16 cellular contexts compared by ENCODE assay signal in the genomic region with DNA sequence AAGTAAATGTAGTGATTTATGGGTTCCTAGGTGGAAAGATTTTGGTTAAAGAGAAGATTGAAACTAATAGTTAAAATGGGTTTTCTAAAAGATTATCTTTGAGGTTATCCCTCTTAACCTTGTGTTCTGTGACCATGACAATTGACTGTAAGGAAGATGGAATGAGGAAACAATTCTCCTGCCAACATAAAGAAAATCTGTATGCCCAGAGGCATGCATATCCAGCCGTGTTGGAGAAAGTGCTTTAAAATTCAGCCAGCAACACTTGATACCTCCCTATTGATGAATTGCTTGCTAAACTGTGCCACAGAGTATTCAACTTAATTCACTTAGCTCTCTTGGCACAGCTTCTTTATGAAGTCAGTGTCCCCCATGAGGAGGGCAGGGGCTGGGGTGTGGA.
DNase-seq lines count a peak whose midpoint lies in the region; ATAC-seq, FAIRE-seq and TF ChIP-seq lines count a peak whose summit lies in the region.
"Had no signal": no experiment of that assay in that cellular context is flagged by ENCODE, and none has a peak within 500 bp of the region (broad histone marks: within the 10 kb centered on the region; RNA-seq: fewer than 3 reads in every experiment).

No MANE protein-coding gene starts in this region.

- BruUV-seq in IMR-90 (replicated peaks; lab: Mats Ljungman, UMichigan): no TSS peak

- no peak overlapping the region for H3K23ac ChIP-seq in IMR-90 (ENCODE audit: low read depth, low read length)

- H3K27me3 ChIP-seq in IMR-90 (ENCODE audit: control insufficient read depth, insufficient read depth, low read length): no peaks in the 10 kb centered on the region
- no peaks in the 10 kb centered on the region for H3K27me3 ChIP-seq in bronchial epithelial cell (ENCODE audit: control insufficient read depth, insufficient read depth, low read length)
- H3K27me3 ChIP-seq in foreskin keratinocyte: no peaks in the 10 kb centered on the region
- H3K27me3 ChIP-seq: SJSA1 had no signal

- H3K56ac ChIP-seq in IMR-90 (ENCODE audit: extremely low read depth, insufficient read depth, low read length): no peak overlapping the region

- TF ChIP-seq CTCF in IMR-90 (conservative IDR thresholded peaks at IDR 0.05; ENCODE audit: low read depth, low read length) (no peak), bronchial epithelial cell (IDR thresholded peaks at IDR 0.05; ENCODE audit: insufficient read depth, low read length, severe bottlenecking) (no peak), foreskin keratinocyte (conservative IDR thresholded peaks at IDR 0.05) (no peak)

- H3K36me3 ChIP-seq in IMR-90 (ENCODE audit: control insufficient read depth, insufficient read depth, low read length) (no peaks in the 10 kb centered on the region), bronchial epithelial cell (ENCODE audit: control insufficient read depth, insufficient read depth, low read length) (no peaks in the 10 kb centered on the region)
- H3K36me3 ChIP-seq: SJSA1 had no signal

- no peaks in the 10 kb centered on the region for H3K9me3 ChIP-seq in IMR-90 (ENCODE audit: control insufficient read depth, insufficient read depth, low read length)
- H3K9me3 ChIP-seq: SJSA1 had no signal

- in situ Hi-C loops in IMR-90 (cut with MboI; ENCODE audit: low sequenced_read_pairs): no loop called here

- H3K4me3 ChIP-seq in IMR-90 (ENCODE audit: insufficient read depth, low read depth, low read length) (no peak overlapping the region), bronchial epithelial cell (ENCODE audit: low read depth, low read length) (no peak overlapping the region)
- H3K4me3 ChIP-seq: SJSA1 had no signal

- H2BK15ac ChIP-seq in IMR-90 (ENCODE audit: low read depth, low read length): no peak overlapping the region

- H3K4me1 ChIP-seq in IMR-90 (ENCODE audit: control insufficient read depth, insufficient read depth, low read length) (no peaks in the 10 kb centered on the region), foreskin keratinocyte (peaks cover 15% of the 10 kb centered on the region)
- H3K4me1 ChIP-seq: SJSA1 had no signal

- CTCF ChIA-PET in IMR-90 (lab: Yijun Ruan, JAX): interaction anchor here (0.6 kb wide), 1 partner anchor 109 kb away, joined by 5 read pairs; no protein-coding TSS in a partner anchor

- no peak overlapping the region for H2AFZ ChIP-seq in IMR-90 (replicated peaks; ENCODE audit: low read length, poor library complexity)

- no peak for FAIRE-seq in bronchial epithelial cell (lab: Jason Lieb, UNC)
- FAIRE-seq: D721Med had no signal

- H2BK20ac ChIP-seq in IMR-90 (ENCODE audit: low read depth, low read length): no peak overlapping the region

- no peak overlapping the region for H2AK5ac ChIP-seq in IMR-90 (ENCODE audit: low read depth, low read length)

- WGBS in IMR-90 (ENCODE audit: extremely low coverage in 2 of 2, insufficient read length in 1 of 2), 2 experiments: no CpG with 5 or more reads among the region's 1 CpG

- H3K27ac ChIP-seq in IMR-90 (ENCODE audit: insufficient read depth, low read length): no peak overlapping the region
- H3K27ac ChIP-seq in foreskin keratinocyte: no peak overlapping the region
- H3K27ac ChIP-seq: SJSA1 had no signal

- no peak overlapping the region for H4K5ac ChIP-seq in IMR-90 (ENCODE audit: low read depth, low read length)

- no peak for TF ChIP-seq POLR2A in IMR-90 (IDR thresholded peaks at IDR 0.05; ENCODE audit: low read depth, low read length)

- intact Hi-C loops in IMR-90 (cut with micrococcal nuclease): no loop called here
- intact Hi-C loops in posterior vena cava (cut with DNase I): no loop called here

- H4K91ac ChIP-seq in IMR-90 (ENCODE audit: insufficient read depth, low read depth, low read length): no peak overlapping the region

- no peak overlapping the region for H3K9ac ChIP-seq in IMR-90 (ENCODE audit: low read depth, low read length)

- no peak overlapping the region for H2BK5ac ChIP-seq in IMR-90 (ENCODE audit: low read depth, low read length, poor library complexity, severe bottlenecking)

- H3K18ac ChIP-seq in IMR-90 (ENCODE audit: low read depth, low read length): no peak overlapping the region

- H3K4me2 ChIP-seq in IMR-90 (ENCODE audit: low read depth, low read length): no peak overlapping the region

- 0 out of 2 replicates have a peak, but pooled peaks cover 2% of the 10 kb centered on the region for H4K20me1 ChIP-seq in IMR-90 (ENCODE audit: insufficient read depth, low read length)

- H4K8ac ChIP-seq in IMR-90 (ENCODE audit: low read depth in 2 of 2, low read length in 2 of 2): no peak overlapping the region

- TF ChIP-seq RAD21 in IMR-90 (IDR thresholded peaks at IDR 0.05; ENCODE audit: low read length): no peak

- H3K14ac ChIP-seq in IMR-90 (replicated peaks; ENCODE audit: low read depth, low read length): no peak overlapping the region

- H2AK9ac ChIP-seq in IMR-90 (replicated peaks; ENCODE audit: low read depth, low read length, poor library complexity): no peak overlapping the region

- no peak overlapping the region for H2BK120ac ChIP-seq in IMR-90 (ENCODE audit: low read depth, low read length)

- POLR2A ChIA-PET in IMR-90 (lab: Charles Lee; ENCODE audit: unreplicated experiment): no interaction called here

- no peaks in the 10 kb centered on the region for H3K79me1 ChIP-seq in IMR-90 (ENCODE audit: low read depth in 1 of 2, low read length in 2 of 2)

- no peak overlapping the region for H3K4ac ChIP-seq in IMR-90 (ENCODE audit: low read depth, low read length)

- no peaks in the 10 kb centered on the region; the same call in 1 of the 2 replicates for H3K9me1 ChIP-seq in IMR-90 (ENCODE audit: insufficient read depth, low read length)

- dilution Hi-C loops in IMR-90 (cut with HindIII; ENCODE audit: low sequenced_read_pairs, unreplicated experiment): no loop called here

- ATAC-seq in IMR-90 (ENCODE audit: low read depth) (no peak), foreskin keratinocyte (peak; percentile 24), left lobe of liver (no peak), GM18907 (IDR thresholded peaks at IDR 0.05; ENCODE audit: unreplicated experiment) (no peak)

- DNase-seq in EH (ENCODE audit: low read depth): peak; percentile 40
- DNase-seq in IMR-90: peak; percentile 4
- peak; percentile 42 for DNase-seq in bronchial epithelial cell (ENCODE audit: low read depth)
- DNase-seq in foreskin keratinocyte: peak in 1 of 2 donors; percentile 40
- DNase-seq in left lobe of liver (ENCODE audit: low spot score): no peak
- no peak for DNase-seq in posterior vena cava (ENCODE audit: low spot score)
- no peak for DNase-seq in iPS-NIHi7 (ENCODE audit: extremely low spot score)
- DNase-seq: CD4-positive, CD25-positive, alpha-beta regulatory T cell; DMS79 treated with DMSO at 0.1 percent for 48 hours; GF-D8; H9; NCI-H510A; NCI-H82 had no signal

TF ChIP-seq in IMR-90, 13 proteins besides CTCF, POLR2A, EP300 and RAD21:
- TF ChIP-seq, protein P1, sequence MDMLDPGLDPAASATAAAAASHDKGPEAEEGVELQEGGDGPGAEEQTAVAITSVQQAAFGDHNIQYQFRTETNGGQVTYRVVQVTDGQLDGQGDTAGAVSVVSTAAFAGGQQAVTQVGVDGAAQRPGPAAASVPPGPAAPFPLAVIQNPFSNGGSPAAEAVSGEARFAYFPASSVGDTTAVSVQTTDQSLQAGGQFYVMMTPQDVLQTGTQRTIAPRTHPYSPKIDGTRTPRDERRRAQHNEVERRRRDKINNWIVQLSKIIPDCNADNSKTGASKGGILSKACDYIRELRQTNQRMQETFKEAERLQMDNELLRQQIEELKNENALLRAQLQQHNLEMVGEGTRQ (IDR thresholded peaks at IDR 0.05; ENCODE audit: low read depth, low read length): no peak
- no peak for TF ChIP-seq SMC3 (IDR thresholded peaks at IDR 0.05; ENCODE audit: low read depth, low read length)
- TF ChIP-seq MXI1 (IDR thresholded peaks at IDR 0.05; ENCODE audit: borderline replicate concordance, low read depth, low read length): no peak
- TF ChIP-seq MAZ (IDR thresholded peaks at IDR 0.05; ENCODE audit: borderline replicate concordance, low read depth, low read length): no peak
- no peak for TF ChIP-seq FOS (IDR thresholded peaks at IDR 0.05; ENCODE audit: low read depth, low read length)
- no peak for TF ChIP-seq RCOR1 (IDR thresholded peaks at IDR 0.05; ENCODE audit: insufficient replicate concordance, low read length)
- no peak for TF ChIP-seq BHLHE40 (IDR thresholded peaks at IDR 0.05; ENCODE audit: low read depth, low read length)
- TF ChIP-seq, protein P2, sequence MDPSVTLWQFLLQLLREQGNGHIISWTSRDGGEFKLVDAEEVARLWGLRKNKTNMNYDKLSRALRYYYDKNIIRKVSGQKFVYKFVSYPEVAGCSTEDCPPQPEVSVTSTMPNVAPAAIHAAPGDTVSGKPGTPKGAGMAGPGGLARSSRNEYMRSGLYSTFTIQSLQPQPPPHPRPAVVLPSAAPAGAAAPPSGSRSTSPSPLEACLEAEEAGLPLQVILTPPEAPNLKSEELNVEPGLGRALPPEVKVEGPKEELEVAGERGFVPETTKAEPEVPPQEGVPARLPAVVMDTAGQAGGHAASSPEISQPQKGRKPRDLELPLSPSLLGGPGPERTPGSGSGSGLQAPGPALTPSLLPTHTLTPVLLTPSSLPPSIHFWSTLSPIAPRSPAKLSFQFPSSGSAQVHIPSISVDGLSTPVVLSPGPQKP (IDR thresholded peaks at IDR 0.05; ENCODE audit: borderline replicate concordance, low read depth, low read length): no peak
- no peak for TF ChIP-seq NFE2L2 (IDR thresholded peaks at IDR 0.05; ENCODE audit: low read depth, low read length)
- no peak for TF ChIP-seq RFX5 (IDR thresholded peaks at IDR 0.05; ENCODE audit: low read depth, low read length)
- TF ChIP-seq MAFK (IDR thresholded peaks at IDR 0.05; ENCODE audit: low read depth, low read length): no peak
- TF ChIP-seq CEBPB (IDR thresholded peaks at IDR 0.05; ENCODE audit: low read depth, low read length): no peak
- TF ChIP-seq CHD1 (IDR thresholded peaks at IDR 0.05; ENCODE audit: low read depth, low read length): no peak

Comparison
In these comparisons a context has a peak if more than half of its experiments do, and no peak if none do; other contexts are left out.
1. DNase-seq: peak in EH (single experiment), IMR-90 (single experiment) and bronchial epithelial cell (single experiment); none in left lobe of liver (single experiment), posterior vena cava (single experiment) and iPS-NIHi7 (single experiment).